Comparison of ENCODE assay signal across 25 cellular contexts in genomic region chr10:125792342-125793063, GRCh38. TPM values are rescaled to one million over a fixed set of nuclear protein-coding genes. Genes with fewer than 3 reads are reported as not detected.
DNase-seq lines count a peak whose midpoint lies in the region; ATAC-seq and TF ChIP-seq lines count a peak whose summit lies in the region.
"Had no signal": no experiment of that assay in that cellular context is flagged by ENCODE, and none has a peak within 500 bp of the region (broad histone marks: within the 10 kb centered on the region; RNA-seq: fewer than 3 reads in every experiment).

No MANE protein-coding gene starts in this region.

- H3K36me3 ChIP-seq in CD8-positive, alpha-beta memory T cell (ENCODE audit: insufficient read depth, low read length) = peaks cover 9% of the 10 kb centered on the region
- H3K36me3 ChIP-seq in psoas muscle (ENCODE audit: insufficient read depth in 1 of 2, low read depth in 1 of 2) = peaks cover 2 to 92% of the 10 kb centered on the region in 2 donors

- intact Hi-C loops in psoas muscle (cut with DNase I) = no loop called here
- intact Hi-C loops in activated T-helper 2 cell treated with anti-CD3 and anti-CD28 coated beads, Interferon-gamma antibody, Interleukin-2, Interleukin-4, amounts not matched to agents 10 μg/mL and 5 μg/mL and 100 μg/mL, durations not matched to agents 14 hours and 24 hours and 36 hours (cut with micrococcal nuclease) = no loop called here

- POLR2A ChIA-PET in CD8-positive, alpha-beta memory T cell (lab: Charles Lee) = no interaction called here

- CTCF ChIA-PET in CD8-positive, alpha-beta memory T cell (lab: Charles Lee) = no interaction called here

- 79 to 84% (median 80%) methylated on average over 13 of the region's 13 CpGs for WGBS in psoas muscle, 3 donors

- H3K27ac Mint-ChIP-seq in CD8-positive, alpha-beta memory T cell = peak overlapping the region in 7 of 8 donors; percentile 45 to 89 (median 85)
- H3K27ac Mint-ChIP-seq in nephron progenitor cell = peak overlapping the region; percentile 54
- H3K27ac Mint-ChIP-seq in type B pancreatic cell = no peak overlapping the region
- H3K27ac Mint-ChIP-seq in activated T-helper 2 cell treated with anti-CD3 and anti-CD28 coated beads, Interferon-gamma antibody, Interleukin-2, Interleukin-4, amounts not matched to agents 10 μg/mL and 5 μg/mL and 100 μg/mL, durations not matched to agents 14 hours and 24 hours and 36 hours = no peak overlapping the region
- H3K27ac Mint-ChIP-seq: B cell, CD14-positive monocyte had no signal

- H3K4me1 ChIP-seq in CD8-positive, alpha-beta memory T cell (ENCODE audit: insufficient read depth, low read length) = peaks cover 10% of the 10 kb centered on the region
- no peaks in the 10 kb centered on the region for H3K4me1 ChIP-seq in psoas muscle
- H3K4me1 ChIP-seq: A549 had no signal

- no peak overlapping the region for H3K4me3 Mint-ChIP-seq in CD8-positive, alpha-beta memory T cell
- H3K4me3 Mint-ChIP-seq in nephron progenitor cell (no peak overlapping the region), type B pancreatic cell (no peak overlapping the region)
- H3K4me3 Mint-ChIP-seq in activated T-helper 2 cell treated with anti-CD3 and anti-CD28 coated beads, Interferon-gamma antibody, Interleukin-2, Interleukin-4, amounts not matched to agents 10 μg/mL and 5 μg/mL and 100 μg/mL, durations not matched to agents 14 hours and 24 hours and 36 hours (ENCODE audit: low read depth) = no peak overlapping the region
- H3K4me3 Mint-ChIP-seq: B cell, CD14-positive monocyte had no signal

- TF ChIP-seq CTCF in nephron progenitor cell (IDR thresholded peaks at IDR 0.05) (no peak), type B pancreatic cell (conservative IDR thresholded peaks at IDR 0.05) (no peak), psoas muscle (IDR thresholded peaks at IDR 0.05) (no peak)

- peaks cover 22 to 31% (median 25%) of the 10 kb centered on the region in 3 donors for H3K4me1 Mint-ChIP-seq in CD8-positive, alpha-beta memory T cell
- H3K4me1 Mint-ChIP-seq in nephron progenitor cell = peaks cover 8% of the 10 kb centered on the region
- H3K4me1 Mint-ChIP-seq in type B pancreatic cell (ENCODE audit: unreplicated experiment) = no peaks in the 10 kb centered on the region
- H3K4me1 Mint-ChIP-seq in activated T-helper 2 cell treated with anti-CD3 and anti-CD28 coated beads, Interferon-gamma antibody, Interleukin-2, Interleukin-4, amounts not matched to agents 10 μg/mL and 5 μg/mL and 100 μg/mL, durations not matched to agents 14 hours and 24 hours and 36 hours (ENCODE audit: low read depth) = peaks cover 10% of the 10 kb centered on the region
- H3K4me1 Mint-ChIP-seq: B cell, CD14-positive monocyte had no signal

- ATAC-seq in psoas muscle = no peak
- ATAC-seq: A549, PC-3 had no signal

- peaks cover 0 to 79% (median 19%) of the 10 kb centered on the region in 3 donors for H3K36me3 Mint-ChIP-seq in CD8-positive, alpha-beta memory T cell
- H3K36me3 Mint-ChIP-seq in nephron progenitor cell (ENCODE audit: low read depth) (peaks cover 49% of the 10 kb centered on the region), type B pancreatic cell (peaks cover 16% of the 10 kb centered on the region)
- H3K36me3 Mint-ChIP-seq in activated T-helper 2 cell treated with anti-CD3 and anti-CD28 coated beads, Interferon-gamma antibody, Interleukin-2, Interleukin-4, amounts not matched to agents 10 μg/mL and 5 μg/mL and 100 μg/mL, durations not matched to agents 14 hours and 24 hours and 36 hours (ENCODE audit: low read depth) = peaks cover 14% of the 10 kb centered on the region

- no peaks in the 10 kb centered on the region for H3K9me3 Mint-ChIP-seq in CD8-positive, alpha-beta memory T cell
- H3K9me3 Mint-ChIP-seq in nephron progenitor cell (no peaks in the 10 kb centered on the region), type B pancreatic cell (no peaks in the 10 kb centered on the region)
- H3K9me3 Mint-ChIP-seq in activated T-helper 2 cell treated with anti-CD3 and anti-CD28 coated beads, Interferon-gamma antibody, Interleukin-2, Interleukin-4, amounts not matched to agents 10 μg/mL and 5 μg/mL and 100 μg/mL, durations not matched to agents 14 hours and 24 hours and 36 hours = no peaks in the 10 kb centered on the region
- H3K9me3 Mint-ChIP-seq: CD14-positive monocyte had no signal

- no peak overlapping the region for H3K27ac ChIP-seq in CD8-positive, alpha-beta memory T cell (ENCODE audit: low read depth, low read length)
- no peak overlapping the region for H3K27ac ChIP-seq in psoas muscle
- H3K27ac ChIP-seq: A549 had no signal

- no peak overlapping the region for H3K4me3 ChIP-seq in CD8-positive, alpha-beta memory T cell (ENCODE audit: low read length)
- no peak overlapping the region for H3K4me3 ChIP-seq in Jurkat, Clone E6-1 (ENCODE audit: low read length)
- H3K4me3 ChIP-seq in psoas muscle = no peak overlapping the region
- H3K4me3 ChIP-seq: A549 had no signal

- no peaks in the 10 kb centered on the region for H3K27me3 ChIP-seq in CD8-positive, alpha-beta memory T cell (ENCODE audit: insufficient read depth, low read length, poor library complexity, severe bottlenecking)
- H3K27me3 ChIP-seq in psoas muscle (ENCODE audit: insufficient read depth in 3 of 3, low read length in 2 of 3) = no peaks in the 10 kb centered on the region

- TF ChIP-seq POLR2A in erythroblast (IDR thresholded peaks at IDR 0.05; ENCODE audit: low read length) = peak; percentile 19

- H3K9me3 ChIP-seq in CD8-positive, alpha-beta memory T cell (ENCODE audit: low read length) = no peaks in the 10 kb centered on the region
- no peaks in the 10 kb centered on the region for H3K9me3 ChIP-seq in psoas muscle
- H3K9me3 ChIP-seq: A549 had no signal

- no peaks in the 10 kb centered on the region for H3K27me3 Mint-ChIP-seq in CD8-positive, alpha-beta memory T cell
- peaks cover 3% of the 10 kb centered on the region for H3K27me3 Mint-ChIP-seq in nephron progenitor cell (ENCODE audit: low read depth, poor library complexity)
- no peaks in the 10 kb centered on the region for H3K27me3 Mint-ChIP-seq in type B pancreatic cell
- no peaks in the 10 kb centered on the region for H3K27me3 Mint-ChIP-seq in activated T-helper 2 cell treated with anti-CD3 and anti-CD28 coated beads, Interferon-gamma antibody, Interleukin-2, Interleukin-4, amounts not matched to agents 10 μg/mL and 5 μg/mL and 100 μg/mL, durations not matched to agents 14 hours and 24 hours and 36 hours (ENCODE audit: low read depth)
- H3K27me3 Mint-ChIP-seq: B cell had no signal

- peak in 1 of 5 donors; percentile 54 for DNase-seq in CD8-positive, alpha-beta memory T cell
- DNase-seq in Jurkat, Clone E6-1 (ENCODE audit: low read depth, low spot score) = peak; percentile 54
- DNase-seq in erythroblast (lab: John Stamatoyannopoulos, UW) = no peak
- DNase-seq in nephron progenitor cell = no peak
- DNase-seq in type B pancreatic cell (ENCODE audit: extremely low spot score, unreplicated experiment) = no peak
- no peak for DNase-seq in psoas muscle
- no peak for DNase-seq in activated T-helper 2 cell treated with anti-CD3 and anti-CD28 coated beads, Interferon-gamma antibody, Interleukin-2, Interleukin-4, amounts not matched to agents 10 μg/mL and 5 μg/mL and 100 μg/mL, durations not matched to agents 14 hours and 24 hours and 36 hours (ENCODE audit: low spot score)
- DNase-seq in NCI-H446 (lab: John Stamatoyannopoulos, UW) = no peak
- DNase-seq: COR-L47, DMS 273 treated with DMSO at 0.1 percent for 48 hours, DMS79 treated with DMSO at 0.1 percent for 48 hours, Kasumi-1, NCI-H1694, NCI-H2081, NCI-H2171 treated with DMSO at 0.1 percent for 48 hours, NCI-H526, PC-3, Right ventricle myocardium superior had no signal

RNA-seq across cellular contexts. Expression of gene MMP21, which starts 16.9 kb away (rescaled TPM):
- under 1 TPM in 1 of 2 experiments, not detected in 1; 0.11 TPM for total RNA-seq in CD8-positive, alpha-beta memory T cell
- not detected for polyA plus RNA-seq in CD8-positive, alpha-beta memory T cell
- not detected for polyA plus RNA-seq in Jurkat, Clone E6-1 (2012; ENCODE audit: insufficient read depth, insufficient read length)
- total RNA-seq in type B pancreatic cell (ENCODE audit: low replicate concordance) = 0.31 TPM in 1 of 2 replicates, not detected in the other
- under 1 TPM in 1 of 4 donors, not detected in 3; 0.17 TPM for total RNA-seq in psoas muscle
- under 1 TPM in 2 of 3 donors, not detected in 1; 0.03 to 0.04 TPM for polyA plus RNA-seq in psoas muscle
- 0.11 TPM in 2 replicates for total RNA-seq in activated T-helper 2 cell treated with anti-CD3 and anti-CD28 coated beads, Interferon-gamma antibody, Interleukin-2, Interleukin-4, amounts not matched to agents 10 μg/mL and 5 μg/mL and 100 μg/mL, durations not matched to agents 14 hours and 24 hours and 36 hours
- total RNA-seq: HT1080, MCF 10A, PC-3, Right ventricle myocardium superior, RPMI7951, SK-MEL-5 had no signal
- polyA plus RNA-seq: CD14-positive monocyte had no signal

RNA-seq across cellular contexts. Expression of gene UROS, which starts 30.6 kb away (rescaled TPM):
- total RNA-seq in CD8-positive, alpha-beta memory T cell = 10 to 100 TPM; 43.4 to 47.2 TPM
- 57.3 TPM for polyA plus RNA-seq in CD8-positive, alpha-beta memory T cell
- 76.7 TPM for polyA plus RNA-seq in Jurkat, Clone E6-1 (2012; ENCODE audit: insufficient read depth, insufficient read length)
- 42.0 and 52.5 TPM in 2 replicates for total RNA-seq in type B pancreatic cell (ENCODE audit: low replicate concordance)
- 10 to 100 TPM; 47.5 to 73.6 (median 59.0) TPM for total RNA-seq in psoas muscle
- 10 to 100 TPM; 39.6 to 57.1 (median 52.0) TPM for polyA plus RNA-seq in psoas muscle
- 45.3 and 46.9 TPM in 2 replicates for total RNA-seq in activated T-helper 2 cell treated with anti-CD3 and anti-CD28 coated beads, Interferon-gamma antibody, Interleukin-2, Interleukin-4, amounts not matched to agents 10 μg/mL and 5 μg/mL and 100 μg/mL, durations not matched to agents 14 hours and 24 hours and 36 hours

RNA-seq across cellular contexts. Expression of gene BCCIP, which starts 30.8 kb away (rescaled TPM):
- total RNA-seq in CD8-positive, alpha-beta memory T cell = 100 to 1,000 TPM; 129 to 130 TPM
- 84.4 TPM for polyA plus RNA-seq in CD8-positive, alpha-beta memory T cell
- polyA plus RNA-seq in Jurkat, Clone E6-1 (2012; ENCODE audit: insufficient read depth, insufficient read length) = 163 TPM
- total RNA-seq in type B pancreatic cell (ENCODE audit: low replicate concordance) (55.9 and 81.5 TPM in 2 replicates), psoas muscle (10 to 100 TPM; 57.6 to 87.6 (median 78.2) TPM)
- polyA plus RNA-seq in psoas muscle = 100 to 1,000 TPM; 102 to 235 (median 184) TPM
- 110 and 114 TPM in 2 replicates for total RNA-seq in activated T-helper 2 cell treated with anti-CD3 and anti-CD28 coated beads, Interferon-gamma antibody, Interleukin-2, Interleukin-4, amounts not matched to agents 10 μg/mL and 5 μg/mL and 100 μg/mL, durations not matched to agents 14 hours and 24 hours and 36 hours

Comparison
In these comparisons a context has a peak if more than half of its experiments do, and no peak if none do; other contexts are left out.
1. H3K27ac Mint-ChIP-seq: peak in CD8-positive, alpha-beta memory T cell (7 of 8) and nephron progenitor cell (single experiment); none in type B pancreatic cell (single experiment) and activated T-helper 2 cell treated with anti-CD3 and anti-CD28 coated beads, Interferon-gamma antibody, Interleukin-2, Interleukin-4, amounts not matched to agents 10 μg/mL and 5 μg/mL and 100 μg/mL, durations not matched to agents 14 hours and 24 hours and 36 hours (single experiment).